ENCODE assay signal across 9 cellular contexts in the genomic region with DNA sequence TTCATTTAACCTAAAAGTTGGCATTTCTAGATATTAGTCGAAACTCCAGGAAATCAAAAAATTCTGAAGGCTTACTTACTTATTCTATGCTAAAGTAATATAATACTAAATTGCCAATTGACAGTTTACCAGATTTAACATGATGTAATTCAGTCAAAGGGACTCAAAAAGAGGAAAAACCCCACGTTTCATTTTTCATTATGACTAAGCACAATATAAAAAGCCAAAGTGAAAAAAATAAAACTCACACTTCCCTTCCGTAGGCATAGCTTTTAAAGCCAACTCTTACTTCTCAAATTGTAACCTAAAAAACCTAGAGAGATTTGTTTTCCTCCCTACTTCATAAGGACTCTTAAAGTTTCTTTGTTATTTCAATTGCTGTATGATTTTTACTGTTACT.
A peak's percentile ranks its signal among the peaks of the same experiment; 100 is the strongest.
DNase-seq lines count a peak whose midpoint lies in the region; ATAC-seq, FAIRE-seq and TF ChIP-seq lines count a peak whose summit lies in the region.
"Had no signal": no experiment of that assay in that cellular context is flagged by ENCODE, and none has a peak within 500 bp of the region (broad histone marks: within the 10 kb centered on the region; RNA-seq: fewer than 3 reads in every experiment).

No MANE protein-coding gene starts in this region.

- TF ChIP-seq EP300 in transverse colon (IDR thresholded peaks at IDR 0.05; ENCODE audit: low read depth): no peak

- no peaks in the 10 kb centered on the region for H3K4me1 ChIP-seq in transverse colon

- TF ChIP-seq POLR2A in GM18505 (IDR thresholded peaks at IDR 0.05; ENCODE audit: borderline replicate concordance, extremely low read depth, insufficient read depth, insufficient read length) (no peak), transverse colon (IDR thresholded peaks at IDR 0.05) (no peak)

- no peaks in the 10 kb centered on the region for H3K9me3 ChIP-seq in transverse colon

- WGBS in transverse colon (ENCODE audit: low coverage in 1 of 2), 2 donors: 61 to 69% methylated on average over 3 of the region's 3 CpGs

- peaks cover 0 to 34% (median 9%) of the 10 kb centered on the region in 4 donors for H3K36me3 ChIP-seq in transverse colon

- no peaks in the 10 kb centered on the region for H3K27me3 ChIP-seq in transverse colon

- in situ Hi-C loops in transverse colon (cut with MboI; ENCODE audit: low pct_ligation_motif_present in 1 of 4, low pct_unique_long_range_greater_than_20kb in 1 of 4, low sequenced_read_pairs in 3 of 4): no loop called here

- no peak overlapping the region for H3K4me3 ChIP-seq in transverse colon

- no peak for TF ChIP-seq CTCF in transverse colon (IDR thresholded peaks at IDR 0.05)

- intact Hi-C loops in head of caudate nucleus (cut with DNase I) (no loop called here), transverse colon (cut with DNase I; ENCODE audit: low total_unique reads) (no loop called here)

- ATAC-seq in GM18505 (IDR thresholded peaks at IDR 0.05; ENCODE audit: unreplicated experiment) (peak; percentile 91), GM21717 (IDR thresholded peaks at IDR 0.05; ENCODE audit: unreplicated experiment) (peak; percentile 82)

- H3K27ac ChIP-seq in transverse colon: no peak overlapping the region

- DNase-seq in LHCN-M2 (ENCODE audit: low read depth) (peak; percentile 47), iris pigment epithelial cell (ENCODE audit: low read depth) (peak; percentile 62), head of caudate nucleus (no peak), NCI-H146 (lab: John Stamatoyannopoulos, UW) (no peak), urothelium cell line (ENCODE audit: low spot score) (no peak), transverse colon (no peak)
- DNase-seq: activated CD4-positive, CD25-positive, alpha-beta regulatory T cell treated with anti-CD3 and anti-CD28 coated beads, Interleukin-2, amount 50 U/mL, for 72 hours had no signal

- FAIRE-seq in urothelium cell line (lab: Jason Lieb, UNC): no peak

Comparison
In these comparisons a context has a peak if more than half of its experiments do, and no peak if none do; other contexts are left out.
1. DNase-seq: peak in LHCN-M2 (single experiment) and iris pigment epithelial cell (single experiment); none in head of caudate nucleus (0 of 42), NCI-H146 (single experiment), urothelium cell line (single experiment) and transverse colon (single experiment).